In genomic region chr11:91067666-91068065, GRCh38 we compare ENCODE assay signal across 22 cellular contexts.
"Had no signal": no experiment of that assay in that cellular context is flagged by ENCODE, and none has a peak within 500 bp of the region (broad histone marks: within the 10 kb centered on the region; RNA-seq: fewer than 3 reads in every experiment).

No MANE protein-coding gene starts in this region.

- H3K4me1 Mint-ChIP-seq: IgD-negative memory B cell, T-cell had no signal

- H3K4me2 ChIP-seq: KMS-11 had no signal

- DNase-seq: MV-4-11, NCI-H1048, NCI-H1105, NCI-H1417, NCI-H1436 treated with DMSO at 0.1 percent for 48 hours, NCI-H1694, NCI-H187 treated with DMSO at 0.1 percent for 48 hours, NCI-H2029 treated with DMSO at 0.1 percent for 48 hours, NCI-H2227 treated with DMSO at 0.1 percent for 48 hours, NCI-H526 treated with DMSO at 0.1 percent for 48 hours, NCI-H774, PC-3, Peyer's patch, SHP77 treated with DMSO at 0.1 percent for 48 hours, SJCRH30, T-cell had no signal

- H3K4me3 ChIP-seq: K562, Peyer's patch, SJCRH30, SK-N-MC had no signal

- H3K27ac Mint-ChIP-seq: IgD-negative memory B cell, T-cell had no signal

- H3K36me3 Mint-ChIP-seq: IgD-negative memory B cell, T-cell had no signal

- H3K9me3 ChIP-seq: Peyer's patch, SJCRH30 had no signal

- H3K4me1 ChIP-seq: Peyer's patch, SJCRH30 had no signal

- H3K36me3 ChIP-seq: Peyer's patch, SJCRH30 had no signal

- ATAC-seq: K562, PC-3, Right ventricle myocardium inferior, T-cell had no signal

- H3K27me3 ChIP-seq: Peyer's patch, SJCRH30 had no signal

- H3K27me3 Mint-ChIP-seq: IgD-negative memory B cell, T-cell had no signal

- H3K4me3 Mint-ChIP-seq: IgD-negative memory B cell, T-cell had no signal

- H3K27ac ChIP-seq: HL-60, KMS-11, Peyer's patch, SJCRH30, SK-N-MC had no signal
